ENCODE assay signal across 8 cellular contexts in the genomic region with DNA sequence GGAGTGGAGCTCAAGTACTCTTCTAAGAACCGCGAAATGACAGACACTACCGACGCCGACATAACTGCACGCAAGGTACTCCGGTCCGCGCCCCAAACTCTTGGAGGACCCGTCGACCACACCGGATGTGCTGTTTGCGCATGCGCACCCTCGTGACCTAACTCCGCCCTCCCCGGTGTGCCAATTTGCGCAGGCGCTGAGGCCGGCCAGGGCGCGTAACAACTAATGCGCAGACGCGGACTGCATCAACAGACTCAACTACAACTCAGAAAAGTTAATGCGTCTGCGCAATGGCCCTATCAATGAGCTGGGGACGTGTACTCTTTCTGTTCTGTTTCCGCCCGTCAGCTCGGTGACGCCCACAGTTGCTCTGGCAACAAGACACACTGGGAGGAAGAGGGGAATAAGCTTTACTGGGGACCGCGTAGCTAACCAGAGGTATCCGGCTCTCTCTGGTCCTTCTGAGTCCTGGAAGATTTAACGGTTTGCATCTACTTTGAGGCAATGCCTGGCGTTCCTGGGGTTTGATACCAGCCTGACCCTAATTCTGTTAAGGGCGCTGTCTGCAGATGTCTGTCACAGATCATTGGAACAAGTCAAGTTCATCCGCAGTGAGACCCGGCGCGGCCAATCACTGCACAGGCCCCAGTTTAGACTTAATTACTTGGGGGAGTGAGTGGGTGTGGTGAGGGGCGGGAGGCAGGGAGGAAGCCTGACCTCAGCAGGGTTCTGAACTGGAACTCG. TPM values are rescaled to one million over a fixed set of nuclear protein-coding genes. Genes with fewer than 3 reads are reported as not detected.
A peak's percentile ranks its signal among the peaks of the same experiment; 100 is the strongest.
DNase-seq lines count a peak whose midpoint lies in the region; ATAC-seq and TF ChIP-seq lines count a peak whose summit lies in the region.

Gene DAD1, minus strand, starts transcription at position 129 of the 744 bp plus-strand sequence. Its CDS starts 67 bp downstream, at position 62.

- no peaks in the 10 kb centered on the region for H3K27me3 ChIP-seq in prostate gland (replicated peaks; ENCODE audit: insufficient read depth)

- WGBS in prostate gland = under 1% methylated on average over 44 of the region's 44 CpGs
- WGBS in urinary bladder = under 1% methylated on average over 44 of the region's 44 CpGs

- peak in 1 of 4 experiments; percentile 15 for TF ChIP-seq CTCF in prostate gland (IDR thresholded peaks at IDR 0.05)

- H3K27ac ChIP-seq in prostate gland (peak within 1 kb of the TSS; percentile 79 to 84), urinary bladder (ENCODE audit: low read depth) (peak within 1 kb of the TSS; percentile 96)

- DNase-seq in NCI-H187 treated with DMSO at 0.1 percent for 48 hours (lab: John Stamatoyannopoulos, UW) (peak; percentile 99), anterior cingulate cortex (lab: John Stamatoyannopoulos, UW) (peak; percentile 87 to 99 (median 96)), left ventricle myocardium superior (peak; percentile 99), prostate gland (ENCODE audit: low spot score) (peak; percentile 99)

- peak; percentile 90 for TF ChIP-seq POLR2A in prostate gland (IDR thresholded peaks at IDR 0.05)

- H3K9me3 ChIP-seq in prostate gland = no peaks in the 10 kb centered on the region

- peaks cover 7% of the 10 kb centered on the region for H3K4me1 ChIP-seq in prostate gland (replicated peaks)
- H3K4me1 ChIP-seq in urinary bladder (ENCODE audit: insufficient read depth) = peaks cover 2% of the 10 kb centered on the region

- intact Hi-C loops in T-helper 2 cell treated with Interferon-gamma antibody and Interleukin-4, amounts not matched to agents 100 ng/mL and 5 ng/mL, for 36 hours (cut with micrococcal nuclease) = loop anchor here (1.0 kb wide), 9 partner anchors 9 to 340 kb away; partner anchors contain the start of genes ABHD4, LRP10, MRPL52 and OXA1L
- intact Hi-C loops in left ventricle myocardium superior (cut with micrococcal nuclease) = no loop called here
- intact Hi-C loops in prostate gland (cut with DNase I) = loop anchor here (5.0 kb wide), 1 partner anchor 248 kb away; the partner anchor contains the start of gene MMP14

- ATAC-seq in GM18499 (IDR thresholded peaks at IDR 0.05; ENCODE audit: insufficient read depth, unreplicated experiment) = peak; percentile 85
- peak; percentile 91 for ATAC-seq in HG02943 (IDR thresholded peaks at IDR 0.05; ENCODE audit: low read depth, unreplicated experiment)
- ATAC-seq in left ventricle myocardium superior = peak; percentile 99

- H3K36me3 ChIP-seq in prostate gland (no peaks in the 10 kb centered on the region), urinary bladder (ENCODE audit: insufficient read depth) (no peaks in the 10 kb centered on the region)

- H3K4me3 ChIP-seq in prostate gland = peak within 1 kb of the TSS; percentile 60 to 73
- peak within 1 kb of the TSS; percentile 78 for H3K4me3 ChIP-seq in urinary bladder (ENCODE audit: low read depth, low read length)

RNA-seq across cellular contexts. Expression of gene DAD1, which starts in this region (rescaled TPM):
- total RNA-seq in T-helper 2 cell treated with Interferon-gamma antibody and Interleukin-4, amounts not matched to agents 100 ng/mL and 5 ng/mL, for 36 hours = 165 and 178 TPM in 2 replicates
- total RNA-seq in left ventricle myocardium superior = 149 TPM
- 100 to 1,000 TPM; 231 to 289 TPM for total RNA-seq in prostate gland
- 214 TPM for total RNA-seq in urinary bladder
- 222 TPM for polyA plus RNA-seq in urinary bladder

Comparison
In these comparisons a context has a peak if more than half of its experiments do, and no peak if none do; other contexts are left out.
1. Peak in every context shown above with its lines: DNase-seq, ATAC-seq, H3K4me3 ChIP-seq and H3K27ac ChIP-seq.